ENCODE assay signal across 30 cellular contexts in the genomic region with DNA sequence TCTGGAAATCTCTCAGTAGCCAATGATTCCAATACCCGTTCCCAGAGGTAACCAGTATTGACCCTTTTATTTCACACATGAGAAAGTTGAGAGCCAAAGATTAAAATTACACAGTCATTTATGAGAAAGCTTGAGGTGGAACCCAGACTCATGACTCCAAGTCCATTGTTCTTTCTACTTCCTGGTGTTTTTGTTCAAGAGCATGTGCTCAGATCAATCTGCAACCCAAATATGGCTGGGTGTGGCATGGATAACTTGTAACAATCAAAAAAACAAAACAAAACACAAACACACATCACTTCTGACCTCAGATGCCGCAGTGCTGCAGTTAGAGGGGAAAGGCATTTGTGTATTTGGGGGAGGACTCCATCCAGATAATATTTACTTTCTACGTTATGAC.
"Had no signal": no experiment of that assay in that cellular context is flagged by ENCODE, and none has a peak within 500 bp of the region (broad histone marks: within the 10 kb centered on the region; RNA-seq: fewer than 3 reads in every experiment).

No MANE protein-coding gene starts in this region.

- FAIRE-seq: colon had no signal

- H3K36me3 Mint-ChIP-seq: activated CD4-positive, alpha-beta memory T cell treated with anti-CD3 and anti-CD28 coated beads for 36 hours; activated CD8-positive, alpha-beta memory T cell treated with anti-CD3 and anti-CD28 coated beads, Interleukin-2, amount 10 ng/mL, durations not matched to agents 7 days and 5 days; activated naive CD4-positive, alpha-beta T cell treated with anti-CD3 and anti-CD28 coated beads, Interleukin-2, amount 50 U/mL, for 24 hours; activated naive CD8-positive, alpha-beta T cell treated with anti-CD3 and anti-CD28 coated beads for 36 hours had no signal

- H3K9me3 Mint-ChIP-seq: activated CD4-positive, alpha-beta memory T cell treated with anti-CD3 and anti-CD28 coated beads for 36 hours; activated CD4-positive, alpha-beta T cell treated with anti-CD3 and anti-CD28 coated beads, Interleukin-2, amount 10 ng/mL, durations not matched to agents 24 days and 14 days; activated naive CD4-positive, alpha-beta T cell treated with anti-CD3 and anti-CD28 coated beads for 36 hours; activated naive CD4-positive, alpha-beta T cell treated with anti-CD3 and anti-CD28 coated beads, Interleukin-2, amount 50 U/mL, for 24 hours; activated naive CD8-positive, alpha-beta T cell treated with anti-CD3 and anti-CD28 coated beads for 36 hours; activated naive CD8-positive, alpha-beta T cell treated with anti-CD3 and anti-CD28 coated beads, Interleukin-2, amount 50 U/mL, for 24 hours; activated T-helper 1 cell treated with anti-CD3 and anti-CD28 coated beads, Interleukin-12 subunit alpha, Interleukin-12 subunit beta, Interleukin-2, Interleukin-4 antibody, amounts not matched to agents 30 ng/mL and 10 ng/mL and 1 ng/mL, durations not matched to agents 14 hours and 24 hours and 36 hours; activated T-helper 2 cell treated with anti-CD3 and anti-CD28 coated beads, Interferon-gamma antibody, Interleukin-2, Interleukin-4, amounts not matched to agents 10 μg/mL and 5 μg/mL and 100 μg/mL, durations not matched to agents 14 hours and 24 hours and 36 hours had no signal

- H3K4me1 Mint-ChIP-seq: activated CD4-positive, alpha-beta T cell treated with anti-CD3 and anti-CD28 coated beads, Interleukin-2, amount 10 ng/mL, durations not matched to agents 24 days and 14 days; activated CD8-positive, alpha-beta memory T cell treated with anti-CD3 and anti-CD28 coated beads, Interleukin-2, amount 10 ng/mL, durations not matched to agents 7 days and 5 days; activated naive CD4-positive, alpha-beta T cell treated with anti-CD3 and anti-CD28 coated beads, Interleukin-2, amount 50 U/mL, for 24 hours; activated naive CD8-positive, alpha-beta T cell treated with anti-CD3 and anti-CD28 coated beads for 36 hours; activated naive CD8-positive, alpha-beta T cell treated with anti-CD3 and anti-CD28 coated beads, Interleukin-2, amount 50 U/mL, for 24 hours had no signal

- DNase-seq: activated CD4-positive, alpha-beta memory T cell treated with anti-CD3 and anti-CD28 coated beads for 36 hours; activated CD4-positive, alpha-beta T cell treated with anti-CD3 and anti-CD28 coated beads for 36 hours; activated CD4-positive, alpha-beta T cell treated with anti-CD3 and anti-CD28 coated beads, Interleukin-2, amount 10 ng/mL, durations not matched to agents 24 days and 14 days; activated CD4-positive, CD25-positive, alpha-beta regulatory T cell; activated CD4-positive, CD25-positive, alpha-beta regulatory T cell treated with anti-CD3 and anti-CD28 coated beads, Interleukin-2, amount 50 U/mL, for 72 hours; activated CD8-positive, alpha-beta memory T cell treated with anti-CD3 and anti-CD28 coated beads, Interleukin-2, amount 10 ng/mL, durations not matched to agents 7 days and 5 days; activated CD8-positive, alpha-beta memory T cell treated with anti-CD3 and anti-CD28 coated beads, Interleukin-2, amount 50 U/mL, for 4 hours; activated CD8-positive, alpha-beta T cell treated with anti-CD3 and anti-CD28 coated beads, Interleukin-2, amount 10 ng/mL, durations not matched to agents 7 days and 5 days; activated effector memory CD4-positive, alpha-beta T cell treated with anti-CD3 and anti-CD28 coated beads, Interleukin-2, amount 50 U/mL, for 16 hours; activated naive CD4-positive, alpha-beta T cell treated with anti-CD3 and anti-CD28 coated beads for 36 hours; activated naive CD8-positive, alpha-beta T cell treated with anti-CD3 and anti-CD28 coated beads for 36 hours; activated naive CD8-positive, alpha-beta T cell treated with anti-CD3 and anti-CD28 coated beads, Interleukin-2, amount 50 U/mL, for 24 hours; activated T-cell treated with anti-CD3 and anti-CD28 coated beads, Interleukin-2, amount 50 U/mL, for 1 hour; activated T-cell treated with anti-CD3 and anti-CD28 coated beads, Interleukin-2, amount 50 U/mL, for 48 hours; adrenal gland; amygdala; aorta; body of pancreas; caudate nucleus; cortex of kidney; effector CD8-positive, alpha-beta T cell; foreskin keratinocyte; gastrocnemius medialis; glutamatergic neuron; heart left ventricle; T-helper 2 cell had no signal

- H3K27ac Mint-ChIP-seq: activated CD4-positive, alpha-beta memory T cell treated with anti-CD3 and anti-CD28 coated beads for 36 hours; activated CD4-positive, alpha-beta T cell treated with anti-CD3 and anti-CD28 coated beads for 36 hours; activated CD4-positive, alpha-beta T cell treated with anti-CD3 and anti-CD28 coated beads, Interleukin-2, amount 10 ng/mL, durations not matched to agents 24 days and 14 days; activated CD8-positive, alpha-beta memory T cell treated with anti-CD3 and anti-CD28 coated beads, Interleukin-2, amount 10 ng/mL, durations not matched to agents 7 days and 5 days; activated CD8-positive, alpha-beta T cell treated with anti-CD3 and anti-CD28 coated beads, Interleukin-2, amount 10 ng/mL, durations not matched to agents 7 days and 5 days; activated naive CD4-positive, alpha-beta T cell treated with anti-CD3 and anti-CD28 coated beads for 36 hours; activated naive CD4-positive, alpha-beta T cell treated with anti-CD3 and anti-CD28 coated beads, Interleukin-2, amount 50 U/mL, for 24 hours; activated naive CD8-positive, alpha-beta T cell treated with anti-CD3 and anti-CD28 coated beads for 36 hours; activated naive CD8-positive, alpha-beta T cell treated with anti-CD3 and anti-CD28 coated beads, Interleukin-2, amount 50 U/mL, for 24 hours; activated T-helper 1 cell treated with anti-CD3 and anti-CD28 coated beads, Interleukin-12 subunit alpha, Interleukin-12 subunit beta, Interleukin-2, Interleukin-4 antibody, amounts not matched to agents 30 ng/mL and 10 ng/mL and 1 ng/mL, durations not matched to agents 14 hours and 24 hours and 36 hours; activated T-helper 2 cell treated with anti-CD3 and anti-CD28 coated beads, Interferon-gamma antibody, Interleukin-2, Interleukin-4, amounts not matched to agents 10 μg/mL and 5 μg/mL and 100 μg/mL, durations not matched to agents 14 hours and 24 hours and 36 hours had no signal

- H3K4me3 ChIP-seq: adrenal gland, body of pancreas, gastrocnemius medialis, heart left ventricle had no signal

- H3K9me3 ChIP-seq: adrenal gland, body of pancreas, gastrocnemius medialis, heart left ventricle had no signal

- H3K27me3 ChIP-seq: adrenal gland, body of pancreas, foreskin keratinocyte, gastrocnemius medialis, heart left ventricle had no signal

- H3K4me3 Mint-ChIP-seq: activated CD4-positive, alpha-beta memory T cell treated with anti-CD3 and anti-CD28 coated beads for 36 hours; activated CD4-positive, alpha-beta T cell treated with anti-CD3 and anti-CD28 coated beads for 36 hours; activated CD4-positive, alpha-beta T cell treated with anti-CD3 and anti-CD28 coated beads, Interleukin-2, amount 10 ng/mL, durations not matched to agents 24 days and 14 days; activated CD8-positive, alpha-beta memory T cell treated with anti-CD3 and anti-CD28 coated beads, Interleukin-2, amount 10 ng/mL, durations not matched to agents 7 days and 5 days; activated CD8-positive, alpha-beta T cell treated with anti-CD3 and anti-CD28 coated beads, Interleukin-2, amount 10 ng/mL, durations not matched to agents 7 days and 5 days; activated naive CD4-positive, alpha-beta T cell treated with anti-CD3 and anti-CD28 coated beads for 36 hours; activated naive CD4-positive, alpha-beta T cell treated with anti-CD3 and anti-CD28 coated beads, Interleukin-2, amount 50 U/mL, for 24 hours; activated naive CD8-positive, alpha-beta T cell treated with anti-CD3 and anti-CD28 coated beads for 36 hours; activated naive CD8-positive, alpha-beta T cell treated with anti-CD3 and anti-CD28 coated beads, Interleukin-2, amount 50 U/mL, for 24 hours; activated T-helper 1 cell treated with anti-CD3 and anti-CD28 coated beads, Interleukin-12 subunit alpha, Interleukin-12 subunit beta, Interleukin-2, Interleukin-4 antibody, amounts not matched to agents 30 ng/mL and 10 ng/mL and 1 ng/mL, durations not matched to agents 14 hours and 24 hours and 36 hours had no signal

- ATAC-seq: activated CD4-positive, alpha-beta T cell treated with anti-CD3 and anti-CD28 coated beads for 36 hours; activated CD8-positive, alpha-beta memory T cell treated with anti-CD3 and anti-CD28 coated beads, Interleukin-2, amount 10 ng/mL, durations not matched to agents 7 days and 5 days; activated CD8-positive, alpha-beta T cell treated with anti-CD3 and anti-CD28 coated beads, Interleukin-2, amount 10 ng/mL, durations not matched to agents 7 days and 5 days; activated naive CD8-positive, alpha-beta T cell treated with anti-CD3 and anti-CD28 coated beads, Interleukin-2, amount 50 U/mL, for 24 hours; body of pancreas; foreskin keratinocyte; gastrocnemius medialis; heart left ventricle had no signal

- H3K4me1 ChIP-seq: adrenal gland, foreskin keratinocyte, gastrocnemius medialis had no signal

- H3K27ac ChIP-seq: adrenal gland, body of pancreas, foreskin keratinocyte, gastrocnemius medialis, heart left ventricle had no signal

- H3K36me3 ChIP-seq: adrenal gland, gastrocnemius medialis, heart left ventricle had no signal
